Comparison of ENCODE assay signal across 20 cellular contexts in genomic region chr11:88779551-88779950, GRCh38.
DNase-seq lines count a peak whose midpoint lies in the region; FAIRE-seq and TF ChIP-seq lines count a peak whose summit lies in the region.
"Had no signal": no experiment of that assay in that cellular context is flagged by ENCODE, and none has a peak within 500 bp of the region (broad histone marks: within the 10 kb centered on the region; RNA-seq: fewer than 3 reads in every experiment).

No MANE protein-coding gene starts in this region.

- no peaks in the 10 kb centered on the region for H3K27me3 Mint-ChIP-seq in astrocyte (ENCODE audit: low read depth, unreplicated experiment)

- no peak overlapping the region for H3K4me3 Mint-ChIP-seq in astrocyte (ENCODE audit: unreplicated experiment)
- H3K4me3 Mint-ChIP-seq: nephron progenitor cell had no signal

- H3K36me3 Mint-ChIP-seq in astrocyte (ENCODE audit: low read depth, unreplicated experiment) = no peaks in the 10 kb centered on the region

- peak overlapping the region; percentile 63 for H3K4me2 ChIP-seq in GM23248 (ENCODE audit: unreplicated experiment)
- H3K4me2 ChIP-seq in astrocyte (ENCODE audit: low read length) = peak overlapping the region; percentile 58
- H3K4me2 ChIP-seq: BLaER1 had no signal

- H3K4me3 ChIP-seq in GM23248 (peak overlapping the region; percentile 27; the same call in 1 of the 2 replicates), astrocyte (ENCODE audit: insufficient read depth, low read depth, low read length) (no peak overlapping the region), foreskin fibroblast (ENCODE audit: low read depth in 1 of 2, low read length in 2 of 2) (no peak overlapping the region)
- H3K4me3 ChIP-seq: BLaER1, gastroesophageal sphincter, stomach, vagina had no signal

- WGBS in GM23248 (ENCODE audit: low coverage in 1 of 2, low lambda C conversion rate in 2 of 2, missing lambda C conversion rate in 2 of 2), 2 experiments = 0% methylated on average over 4 of the region's 4 CpGs

- in situ Hi-C loops in GM23248 (cut with MboI) = no loop called here

- peaks cover 2% of the 10 kb centered on the region for H3K4me1 Mint-ChIP-seq in astrocyte (ENCODE audit: low read depth, unreplicated experiment)
- H3K4me1 Mint-ChIP-seq: nephron progenitor cell had no signal

- H3F3A ChIP-seq in GM23248 (ENCODE audit: insufficient read depth) = peaks cover 15% of the 10 kb centered on the region; the same call in 1 of the 2 replicates

- H3K27me3 ChIP-seq in GM23248 (replicated peaks; ENCODE audit: insufficient read depth) (no peaks in the 10 kb centered on the region), astrocyte (ENCODE audit: insufficient read depth, low read length) (no peaks in the 10 kb centered on the region)
- H3K27me3 ChIP-seq: BLaER1, gastroesophageal sphincter, stomach, vagina had no signal

- H4K20me1 ChIP-seq in GM23248 (ENCODE audit: insufficient read depth) = no peaks in the 10 kb centered on the region
- no peaks in the 10 kb centered on the region for H4K20me1 ChIP-seq in astrocyte (ENCODE audit: insufficient read depth, low read length)
- H4K20me1 ChIP-seq: BLaER1 had no signal

- H2AFZ ChIP-seq in GM23248 (peak overlapping the region; percentile 78), astrocyte (ENCODE audit: low read depth, low read length) (no peak overlapping the region)

- H3K9me3 Mint-ChIP-seq in astrocyte (ENCODE audit: unreplicated experiment) = peaks cover 4% of the 10 kb centered on the region
- H3K9me3 Mint-ChIP-seq: nephron progenitor cell had no signal

- peak; percentile 88 for FAIRE-seq in astrocyte (lab: Jason Lieb, UNC)

- no peaks in the 10 kb centered on the region for H3K79me2 ChIP-seq in GM23248 (ENCODE audit: insufficient read depth)
- no peaks in the 10 kb centered on the region for H3K79me2 ChIP-seq in astrocyte (ENCODE audit: insufficient read depth, low read length)

- no peak overlapping the region for H3K27ac Mint-ChIP-seq in astrocyte (ENCODE audit: unreplicated experiment)
- H3K27ac Mint-ChIP-seq: nephron progenitor cell had no signal

- no peak for TF ChIP-seq CTCF in astrocyte (IDR thresholded peaks at IDR 0.05; ENCODE audit: insufficient read depth, low read depth, low read length)
- no peak for TF ChIP-seq CTCF in foreskin fibroblast (IDR thresholded peaks at IDR 0.05; ENCODE audit: low read depth, low read length)

- H3K27ac ChIP-seq in GM23248 (peak overlapping the region; percentile 94), astrocyte (ENCODE audit: low read depth, low read length) (peak overlapping the region; percentile 86)
- H3K27ac ChIP-seq: BLaER1, gastroesophageal sphincter, stomach, vagina had no signal

- no peaks in the 10 kb centered on the region for H3K9me2 ChIP-seq in GM23248 (ENCODE audit: insufficient read depth)

- DNase-seq in AG08396 (ENCODE audit: low spot score) (peak; percentile 40), GM23248 (peak; percentile 98), astrocyte (ENCODE audit: low read depth) (peak; percentile 92), foreskin fibroblast (peak; percentile 88 to 94), NCI-H1436 (lab: John Stamatoyannopoulos, UW) (no peak), NCI-H2227 (lab: John Stamatoyannopoulos, UW; ENCODE audit: unreplicated experiment) (no peak), D341Med (ENCODE audit: low spot score) (no peak)
- no peak for DNase-seq in activated T-cell treated with anti-CD3 and anti-CD28 coated beads, Interleukin-2, amount 50 U/mL, for 1 hour
- DNase-seq: activated CD4-positive, CD25-positive, alpha-beta regulatory T cell; activated effector memory CD4-positive, alpha-beta T cell treated with anti-CD3 and anti-CD28 coated beads, Interleukin-2, amount 50 U/mL, for 16 hours; aorta; effector memory CD4-positive, alpha-beta T cell; NCI-H2107; NCI-H82; nephron progenitor cell; RPMI8226; stomach had no signal

- H3K9me3 ChIP-seq in GM23248 (ENCODE audit: low read depth) (no peaks in the 10 kb centered on the region), astrocyte (ENCODE audit: insufficient read depth, low read depth, low read length) (no peaks in the 10 kb centered on the region)
- H3K9me3 ChIP-seq: BLaER1, vagina had no signal

- H3K9ac ChIP-seq in GM23248 (peak overlapping the region; percentile 72), astrocyte (ENCODE audit: low read length) (peak overlapping the region; percentile 70)
- H3K9ac ChIP-seq: BLaER1 had no signal

- H3K4me1 ChIP-seq in GM23248 (ENCODE audit: insufficient read depth) (peaks cover 15% of the 10 kb centered on the region), astrocyte (ENCODE audit: insufficient read depth, low read length) (peaks cover 3% of the 10 kb centered on the region)
- H3K4me1 ChIP-seq: BLaER1, gastroesophageal sphincter, stomach, vagina had no signal

- no peaks in the 10 kb centered on the region for H3K36me3 ChIP-seq in GM23248 (ENCODE audit: low read depth)
- H3K36me3 ChIP-seq in astrocyte (ENCODE audit: insufficient read depth, low read length) = no peaks in the 10 kb centered on the region
- H3K36me3 ChIP-seq: BLaER1, gastroesophageal sphincter, stomach, vagina had no signal

Comparison
In these comparisons a context has a peak if more than half of its experiments do, and no peak if none do; other contexts are left out.
1. DNase-seq: peak in AG08396 (single experiment), GM23248 (single experiment), astrocyte (single experiment) and foreskin fibroblast (2 of 2); none in NCI-H1436 (single experiment), NCI-H2227 (single experiment), D341Med (single experiment) and activated T-cell treated with anti-CD3 and anti-CD28 coated beads, Interleukin-2, amount 50 U/mL, for 1 hour (single experiment).